In genomic region chr17:48110722-48111121, GRCh38 we compare ENCODE assay signal across 17 cellular contexts. TPM values are rescaled to one million over a fixed set of nuclear protein-coding genes. Genes with fewer than 3 reads are reported as not detected.
DNase-seq lines count a peak whose midpoint lies in the region; ATAC-seq, FAIRE-seq and TF ChIP-seq lines count a peak whose summit lies in the region.
"Had no signal": no experiment of that assay in that cellular context is flagged by ENCODE, and none has a peak within 500 bp of the region (broad histone marks: within the 10 kb centered on the region; RNA-seq: fewer than 3 reads in every experiment).

No MANE protein-coding gene starts in this region.

- intact Hi-C loops in activated CD4-positive, alpha-beta T cell treated with anti-CD3 and anti-CD28 coated beads, Interleukin-2, amount 10 ng/mL, durations not matched to agents 24 days and 14 days (cut with micrococcal nuclease) = no loop called here

- peaks cover 23% of the 10 kb centered on the region for H3K36me3 Mint-ChIP-seq in activated CD4-positive, alpha-beta T cell treated with anti-CD3 and anti-CD28 coated beads, Interleukin-2, amount 10 ng/mL, durations not matched to agents 24 days and 14 days (ENCODE audit: low read depth)
- H3K36me3 Mint-ChIP-seq in activated naive CD8-positive, alpha-beta T cell treated with anti-CD3 and anti-CD28 coated beads, Interleukin-2, amount 10 ng/mL, durations not matched to agents 7 days and 5 days = peaks cover 20% of the 10 kb centered on the region
- peaks cover 23% of the 10 kb centered on the region for H3K36me3 Mint-ChIP-seq in nephron progenitor cell (ENCODE audit: low read depth)

- H3K27ac Mint-ChIP-seq in activated CD4-positive, alpha-beta T cell treated with anti-CD3 and anti-CD28 coated beads, Interleukin-2, amount 10 ng/mL, durations not matched to agents 24 days and 14 days = peak overlapping the region; percentile 14
- peak overlapping the region; percentile 63 for H3K27ac Mint-ChIP-seq in activated naive CD8-positive, alpha-beta T cell treated with anti-CD3 and anti-CD28 coated beads, Interleukin-2, amount 10 ng/mL, durations not matched to agents 7 days and 5 days
- peak overlapping the region; percentile 71 for H3K27ac Mint-ChIP-seq in nephron progenitor cell

- no peak for DNase-seq in activated CD4-positive, alpha-beta T cell treated with anti-CD3 and anti-CD28 coated beads, Interleukin-2, amount 10 ng/mL, durations not matched to agents 24 days and 14 days
- DNase-seq in activated CD4-positive, alpha-beta T cell treated with anti-CD3 and anti-CD28 coated beads, Interleukin-2, amount 50 U/mL, for 1 hour = no peak
- DNase-seq in GM18507 (ENCODE audit: extremely low spot score, insufficient read length, low read depth) (no peak), nephron progenitor cell (no peak), D721Med (ENCODE audit: insufficient read length, low spot score) (no peak)
- no peak for DNase-seq in activated naive CD8-positive, alpha-beta T cell treated with anti-CD3 and anti-CD28 coated beads, Interleukin-2, amount 10 ng/mL, durations not matched to agents 7 days and 5 days
- no peak for DNase-seq in central memory CD4-positive, alpha-beta T cell
- DNase-seq: GDM1; IMR-90; left lung; NCI-H1092 treated with DMSO at 0.1 percent for 48 hours; stimulated activated CD4-positive, alpha-beta T cell treated with anti-CD3 and anti-CD28 coated beads, Interleukin-4, amount 100 ng/mL, for 4 hours had no signal

- H3K9me3 Mint-ChIP-seq in activated CD4-positive, alpha-beta T cell treated with anti-CD3 and anti-CD28 coated beads, Interleukin-2, amount 10 ng/mL, durations not matched to agents 24 days and 14 days = no peaks in the 10 kb centered on the region
- no peaks in the 10 kb centered on the region for H3K9me3 Mint-ChIP-seq in activated naive CD8-positive, alpha-beta T cell treated with anti-CD3 and anti-CD28 coated beads, Interleukin-2, amount 10 ng/mL, durations not matched to agents 7 days and 5 days
- H3K9me3 Mint-ChIP-seq in nephron progenitor cell = no peaks in the 10 kb centered on the region
- H3K9me3 Mint-ChIP-seq: GM23338, neural crest cell had no signal

- ATAC-seq in activated naive CD8-positive, alpha-beta T cell treated with anti-CD3 and anti-CD28 coated beads, Interleukin-2, amount 10 ng/mL, durations not matched to agents 7 days and 5 days (ENCODE audit: low read depth) = no peak
- ATAC-seq in GM19023 (IDR thresholded peaks at IDR 0.05; ENCODE audit: unreplicated experiment) = no peak
- ATAC-seq: A549, GM23338, left lung had no signal

- POLR2A ChIA-PET in activated naive CD8-positive, alpha-beta T cell treated with anti-CD3 and anti-CD28 coated beads, Interleukin-2, amount 10 ng/mL, durations not matched to agents 7 days and 5 days (lab: Charles Lee) = interaction anchor here (4.0 kb wide), 1 partner anchor 9 kb away, joined by 45 read pairs; the partner anchor contains the start of gene CBX1

- TF ChIP-seq CTCF in nephron progenitor cell (IDR thresholded peaks at IDR 0.05) (no peak), D721Med (IDR thresholded peaks at IDR 0.05; ENCODE audit: insufficient read depth, missing control alignments) (no peak)

- peaks cover 48% of the 10 kb centered on the region for H3K4me1 Mint-ChIP-seq in activated CD4-positive, alpha-beta T cell treated with anti-CD3 and anti-CD28 coated beads, Interleukin-2, amount 10 ng/mL, durations not matched to agents 24 days and 14 days
- H3K4me1 Mint-ChIP-seq in activated naive CD8-positive, alpha-beta T cell treated with anti-CD3 and anti-CD28 coated beads, Interleukin-2, amount 10 ng/mL, durations not matched to agents 7 days and 5 days = peaks cover 46% of the 10 kb centered on the region
- peaks cover 33% of the 10 kb centered on the region for H3K4me1 Mint-ChIP-seq in nephron progenitor cell

- FAIRE-seq in GM18507 (lab: Jason Lieb, UNC) (peak; percentile 15), D721Med (lab: Jason Lieb, UNC) (no peak)
- FAIRE-seq: A549, urothelium cell line had no signal

- no peak overlapping the region for H3K4me3 Mint-ChIP-seq in activated CD4-positive, alpha-beta T cell treated with anti-CD3 and anti-CD28 coated beads, Interleukin-2, amount 10 ng/mL, durations not matched to agents 24 days and 14 days
- peak overlapping the region; percentile 50 for H3K4me3 Mint-ChIP-seq in activated naive CD8-positive, alpha-beta T cell treated with anti-CD3 and anti-CD28 coated beads, Interleukin-2, amount 10 ng/mL, durations not matched to agents 7 days and 5 days
- H3K4me3 Mint-ChIP-seq in nephron progenitor cell = no peak overlapping the region
- H3K4me3 Mint-ChIP-seq: GM23338 had no signal

- no peaks in the 10 kb centered on the region for H3K27me3 Mint-ChIP-seq in activated CD4-positive, alpha-beta T cell treated with anti-CD3 and anti-CD28 coated beads, Interleukin-2, amount 10 ng/mL, durations not matched to agents 24 days and 14 days
- H3K27me3 Mint-ChIP-seq in activated naive CD8-positive, alpha-beta T cell treated with anti-CD3 and anti-CD28 coated beads, Interleukin-2, amount 10 ng/mL, durations not matched to agents 7 days and 5 days = no peaks in the 10 kb centered on the region
- H3K27me3 Mint-ChIP-seq in nephron progenitor cell (ENCODE audit: low read depth, poor library complexity) = peaks cover 3% of the 10 kb centered on the region

RNA-seq across cellular contexts. Expression of gene SNX11, which starts 3.2 kb away (rescaled TPM):
- 33.3 and 34.9 TPM in 2 replicates for total RNA-seq in activated CD4-positive, alpha-beta T cell treated with anti-CD3 and anti-CD28 coated beads, Interleukin-2, amount 10 ng/mL, durations not matched to agents 24 days and 14 days
- 10 to 100 TPM; 31.3 to 36.8 TPM for total RNA-seq in activated naive CD8-positive, alpha-beta T cell treated with anti-CD3 and anti-CD28 coated beads, Interleukin-2, amount 10 ng/mL, durations not matched to agents 7 days and 5 days

RNA-seq across cellular contexts. Expression of gene CBX1, which starts 9.4 kb away (rescaled TPM):
- 61.3 and 64.6 TPM in 2 replicates for total RNA-seq in activated CD4-positive, alpha-beta T cell treated with anti-CD3 and anti-CD28 coated beads, Interleukin-2, amount 10 ng/mL, durations not matched to agents 24 days and 14 days
- 10 to 100 TPM; 55.1 to 56.0 TPM for total RNA-seq in activated naive CD8-positive, alpha-beta T cell treated with anti-CD3 and anti-CD28 coated beads, Interleukin-2, amount 10 ng/mL, durations not matched to agents 7 days and 5 days

Comparison
In these comparisons a context has a peak if more than half of its experiments do, and no peak if none do; other contexts are left out.
1. H3K27ac Mint-ChIP-seq: peak in every context shown above with its lines; median percentile 71 in nephron progenitor cell; 63 in activated naive CD8-positive, alpha-beta T cell treated with anti-CD3 and anti-CD28 coated beads, Interleukin-2, amount 10 ng/mL, durations not matched to agents 7 days and 5 days; 14 in activated CD4-positive, alpha-beta T cell treated with anti-CD3 and anti-CD28 coated beads, Interleukin-2, amount 10 ng/mL, durations not matched to agents 24 days and 14 days.